Comparison of ENCODE assay signal across 14 cellular contexts in genomic region chr19:792361-792885, GRCh38. TPM values are rescaled to one million over a fixed set of nuclear protein-coding genes. Genes with fewer than 3 reads are reported as not detected.
DNase-seq lines count a peak whose midpoint lies in the region; ATAC-seq, FAIRE-seq and TF ChIP-seq lines count a peak whose summit lies in the region.
"Had no signal": no experiment of that assay in that cellular context is flagged by ENCODE, and none has a peak within 500 bp of the region (broad histone marks: within the 10 kb centered on the region; RNA-seq: fewer than 3 reads in every experiment).

No MANE protein-coding gene starts in this region.

- TF ChIP-seq CTCF in RWPE2 (IDR thresholded peaks at IDR 0.05; ENCODE audit: poor library complexity, severe bottlenecking) (no peak), osteocyte (IDR thresholded peaks at IDR 0.05) (no peak)

- no peaks in the 10 kb centered on the region for H3K36me3 Mint-ChIP-seq in osteocyte (ENCODE audit: unreplicated experiment)
- H3K36me3 Mint-ChIP-seq: CD4-positive, CD25-positive, alpha-beta regulatory T cell had no signal

- no peaks in the 10 kb centered on the region for H3K27me3 Mint-ChIP-seq in osteocyte (ENCODE audit: unreplicated experiment)

- H3K4me3 Mint-ChIP-seq in osteocyte (ENCODE audit: unreplicated experiment), result no peak overlapping the region
- H3K4me3 Mint-ChIP-seq: CD4-positive, CD25-positive, alpha-beta regulatory T cell had no signal

- H3K4me1 Mint-ChIP-seq in osteocyte (ENCODE audit: unreplicated experiment), result peaks cover 36% of the 10 kb centered on the region

- no peaks in the 10 kb centered on the region for H3K36me3 ChIP-seq in RWPE2 (ENCODE audit: low read depth)

- no peak for FAIRE-seq in HTR-8/SVneo (lab: Jason Lieb, UNC)

- peak; percentile 45 for DNase-seq in ELF-1 (ENCODE audit: low read depth, low spot score)
- no peak for DNase-seq in RWPE2 (ENCODE audit: low spot score)
- peak; percentile 60 for DNase-seq in islet precursor cell
- no peak for DNase-seq in osteocyte (ENCODE audit: extremely low spot score, unreplicated experiment)
- DNase-seq in HTR-8/SVneo (ENCODE audit: insufficient read length, low spot score), result no peak
- DNase-seq in glomerular visceral epithelial cell (ENCODE audit: extremely low spot score), result no peak
- no peak for DNase-seq in stimulated activated CD4-positive, alpha-beta T cell treated with anti-CD3 and anti-CD28 coated beads, Interleukin-12 subunit alpha, Interleukin-12 subunit beta, amount 100 ng/mL, for 4 hours
- DNase-seq: activated gamma-delta T cell; CD4-positive, CD25-positive, alpha-beta regulatory T cell; DMS153; NCI-H2029 treated with DMSO at 0.1 percent for 48 hours; RPMI8226 had no signal

- H3K4me1 ChIP-seq in RWPE2 (ENCODE audit: insufficient read depth, poor library complexity, severe bottlenecking), result peaks cover 6% of the 10 kb centered on the region

- no peak overlapping the region for H3K4me3 ChIP-seq in RWPE2 (ENCODE audit: severe bottlenecking)

- H3K27ac Mint-ChIP-seq in osteocyte (ENCODE audit: unreplicated experiment), result peak overlapping the region; percentile 84

- H3K9me3 Mint-ChIP-seq in osteocyte (ENCODE audit: unreplicated experiment), result no peaks in the 10 kb centered on the region
- H3K9me3 Mint-ChIP-seq: CD4-positive, CD25-positive, alpha-beta regulatory T cell had no signal

- no peaks in the 10 kb centered on the region for H3K27me3 ChIP-seq in RWPE2 (ENCODE audit: insufficient read depth, poor library complexity, severe bottlenecking)

- H3K9me3 ChIP-seq in RWPE2 (ENCODE audit: severe bottlenecking), result no peaks in the 10 kb centered on the region

- H3K27ac ChIP-seq in RWPE2 (ENCODE audit: poor library complexity, severe bottlenecking), result peak overlapping the region; percentile 65
- H3K27ac ChIP-seq: KMS-11 had no signal

- no peak for ATAC-seq in RWPE2 (ENCODE audit: low read depth)
- ATAC-seq in HG03442 (IDR thresholded peaks at IDR 0.05; ENCODE audit: unreplicated experiment), result no peak

RNA-seq across cellular contexts. Expression of gene PTBP1, which starts 4.8 kb away (rescaled TPM):
- 339 and 370 TPM in 2 replicates for total RNA-seq in osteocyte

RNA-seq across cellular contexts. Expression of gene PLPPR3, which starts 29.3 kb away (rescaled TPM):
- total RNA-seq in osteocyte, result 18.2 and 19.4 TPM in 2 replicates
- total RNA-seq: CD4-positive, CD25-positive, alpha-beta regulatory T cell had no signal

RNA-seq across cellular contexts. Expression of gene AZU1, which starts 35.2 kb away (rescaled TPM):
- 0.91 and 1.0 TPM in 2 replicates for total RNA-seq in osteocyte

RNA-seq across cellular contexts. Expression of gene MISP, which starts 41.5 kb away (rescaled TPM):
- 1.1 and 1.3 TPM in 2 replicates for total RNA-seq in osteocyte
- total RNA-seq: CD4-positive, CD25-positive, alpha-beta regulatory T cell had no signal

RNA-seq across cellular contexts. Expression of gene PRTN3, which starts 48.4 kb away (rescaled TPM):
- total RNA-seq in osteocyte, result not detected in 2 replicates
- total RNA-seq: CD4-positive, CD25-positive, alpha-beta regulatory T cell had no signal

Comparison
In these comparisons a context has a peak if more than half of its experiments do, and no peak if none do; other contexts are left out.
1. DNase-seq: peak in ELF-1 (single experiment) and islet precursor cell (single experiment); none in RWPE2 (single experiment), osteocyte (single experiment), HTR-8/SVneo (single experiment), glomerular visceral epithelial cell (single experiment) and stimulated activated CD4-positive, alpha-beta T cell treated with anti-CD3 and anti-CD28 coated beads, Interleukin-12 subunit alpha, Interleukin-12 subunit beta, amount 100 ng/mL, for 4 hours (single experiment).